ENCODE assay signal across 10 cellular contexts in genomic region chr2:179107737-179108136, GRCh38. TPM values are rescaled to one million over a fixed set of nuclear protein-coding genes. Genes with fewer than 3 reads are reported as not detected.
DNase-seq lines count a peak whose midpoint lies in the region; ATAC-seq, FAIRE-seq and TF ChIP-seq lines count a peak whose summit lies in the region.
"Had no signal": no experiment of that assay in that cellular context is flagged by ENCODE, and none has a peak within 500 bp of the region (broad histone marks: within the 10 kb centered on the region; RNA-seq: fewer than 3 reads in every experiment).

No MANE protein-coding gene starts in this region.

- H3K79me1 ChIP-seq in IMR-90 (ENCODE audit: low read depth in 1 of 2, low read length in 2 of 2), result no peaks in the 10 kb centered on the region

- no peak overlapping the region for H2BK15ac ChIP-seq in IMR-90 (ENCODE audit: low read depth, low read length)

- TF ChIP-seq POLR2A in IMR-90 (IDR thresholded peaks at IDR 0.05; ENCODE audit: low read depth, low read length), result no peak

- no peak overlapping the region for H4K91ac ChIP-seq in IMR-90 (ENCODE audit: insufficient read depth, low read depth, low read length)

- BruUV-seq in IMR-90 (replicated peaks; lab: Mats Ljungman, UMichigan), result no TSS peak

- peak; percentile 52 for ATAC-seq in IMR-90 (ENCODE audit: low read depth)
- ATAC-seq in Right ventricle myocardium inferior, result no peak

- no peak overlapping the region for H3K14ac ChIP-seq in IMR-90 (replicated peaks; ENCODE audit: low read depth, low read length)

- H4K5ac ChIP-seq in IMR-90 (ENCODE audit: low read depth, low read length), result no peak overlapping the region

- TF ChIP-seq RAD21 in IMR-90 (IDR thresholded peaks at IDR 0.05; ENCODE audit: low read length), result no peak

- peak; percentile 93 for FAIRE-seq in GM19239 (lab: Jason Lieb, UNC)

- H3K23ac ChIP-seq in IMR-90 (ENCODE audit: low read depth, low read length), result no peak overlapping the region

- dilution Hi-C loops in IMR-90 (cut with HindIII; ENCODE audit: low sequenced_read_pairs, unreplicated experiment), result no loop called here

- intact Hi-C loops in IMR-90 (cut with micrococcal nuclease) (no loop called here), Right ventricle myocardium inferior (cut with DNase I) (no loop called here)

- TF ChIP-seq CTCF in IMR-90 (conservative IDR thresholded peaks at IDR 0.05; ENCODE audit: low read depth, low read length) (no peak), epithelial cell of proximal tubule (conservative IDR thresholded peaks at IDR 0.05; ENCODE audit: low read depth, low read length) (no peak)

- in situ Hi-C loops in IMR-90 (cut with MboI; ENCODE audit: low sequenced_read_pairs), result no loop called here

- H2BK20ac ChIP-seq in IMR-90 (ENCODE audit: low read depth, low read length), result no peak overlapping the region

- no peak overlapping the region for H3K9ac ChIP-seq in IMR-90 (ENCODE audit: low read depth, low read length)

- no peak overlapping the region for H2AK9ac ChIP-seq in IMR-90 (replicated peaks; ENCODE audit: low read depth, low read length, poor library complexity)

- H3K4me1 ChIP-seq in IMR-90 (ENCODE audit: control insufficient read depth, insufficient read depth, low read length), result peaks cover 8% of the 10 kb centered on the region

- H2BK5ac ChIP-seq in IMR-90 (ENCODE audit: low read depth, low read length, poor library complexity, severe bottlenecking), result no peak overlapping the region

- H3K36me3 ChIP-seq in IMR-90 (ENCODE audit: control insufficient read depth, insufficient read depth, low read length), result peaks cover 15% of the 10 kb centered on the region

- H3K4ac ChIP-seq in IMR-90 (ENCODE audit: low read depth, low read length), result no peak overlapping the region

- CTCF ChIA-PET in IMR-90 (lab: Yijun Ruan, JAX), result no interaction called here

- H2AFZ ChIP-seq in IMR-90 (replicated peaks; ENCODE audit: low read length, poor library complexity), result no peak overlapping the region

- no peak overlapping the region for H3K27ac ChIP-seq in IMR-90 (ENCODE audit: insufficient read depth, low read length)
- H3K27ac ChIP-seq: HL-60, tibial artery had no signal

- H3K9me3 ChIP-seq in IMR-90 (ENCODE audit: control insufficient read depth, insufficient read depth, low read length), result no peaks in the 10 kb centered on the region
- H3K9me3 ChIP-seq: tibial artery had no signal

- H3K4me2 ChIP-seq in IMR-90 (ENCODE audit: low read depth, low read length), result no peak overlapping the region

- peak; percentile 11 for DNase-seq in A172 (ENCODE audit: low spot score)
- DNase-seq in GM19239 (ENCODE audit: insufficient read length, low spot score), result no peak
- peak; percentile 46 for DNase-seq in IMR-90
- peak; percentile 49 for DNase-seq in epithelial cell of proximal tubule (ENCODE audit: low read depth)
- no peak for DNase-seq in Right ventricle myocardium inferior (ENCODE audit: missing footprints)
- DNase-seq in stimulated activated CD4-positive, alpha-beta T cell treated with anti-CD3 and anti-CD28 coated beads, Interleukin-4, amount 100 ng/mL, for 24 hours, result no peak
- DNase-seq in GF-D8 (lab: John Stamatoyannopoulos, UW), result no peak
- no peak for DNase-seq in activated effector memory CD4-positive, alpha-beta T cell treated with Interleukin-2 at 50 U/mL for 16 hours
- DNase-seq: tibial artery had no signal

- no peaks in the 10 kb centered on the region for H3K27me3 ChIP-seq in IMR-90 (ENCODE audit: control insufficient read depth, insufficient read depth, low read length)
- H3K27me3 ChIP-seq: tibial artery had no signal

- no peak overlapping the region for H2AK5ac ChIP-seq in IMR-90 (ENCODE audit: low read depth, low read length)

- H3K9me1 ChIP-seq in IMR-90 (ENCODE audit: insufficient read depth, low read length), result peaks cover 3% of the 10 kb centered on the region

- no peak overlapping the region for H2BK120ac ChIP-seq in IMR-90 (ENCODE audit: low read depth, low read length)

- H3K18ac ChIP-seq in IMR-90 (ENCODE audit: low read depth, low read length), result no peak overlapping the region

- POLR2A ChIA-PET in IMR-90 (lab: Charles Lee; ENCODE audit: unreplicated experiment), result no interaction called here

- no peaks in the 10 kb centered on the region for H4K20me1 ChIP-seq in IMR-90 (ENCODE audit: insufficient read depth, low read length)

- no peak overlapping the region for H3K4me3 ChIP-seq in IMR-90 (ENCODE audit: insufficient read depth, low read depth, low read length)
- H3K4me3 ChIP-seq in epithelial cell of proximal tubule (ENCODE audit: low read depth, low read length), result no peak overlapping the region
- H3K4me3 ChIP-seq: tibial artery had no signal

- no peak overlapping the region for H3K56ac ChIP-seq in IMR-90 (ENCODE audit: extremely low read depth, insufficient read depth, low read length)

- H4K8ac ChIP-seq in IMR-90 (ENCODE audit: low read depth in 2 of 2, low read length in 2 of 2), result no peak overlapping the region

TF ChIP-seq in IMR-90, 13 proteins besides CTCF, POLR2A, EP300 and RAD21:
- TF ChIP-seq CEBPB (IDR thresholded peaks at IDR 0.05; ENCODE audit: low read depth, low read length), result no peak
- TF ChIP-seq BHLHE40 (IDR thresholded peaks at IDR 0.05; ENCODE audit: low read depth, low read length), result no peak
- TF ChIP-seq ELK1 (IDR thresholded peaks at IDR 0.05; ENCODE audit: borderline replicate concordance, low read depth, low read length), result no peak
- TF ChIP-seq FOS (IDR thresholded peaks at IDR 0.05; ENCODE audit: low read depth, low read length), result no peak

RNA-seq across cellular contexts. Expression of gene CCDC141, which starts 57.8 kb away (rescaled TPM):
- total RNA-seq in A172 (2014; rRNA removed; shearing (Covaris generic)), result 0.31 TPM in 1 of 2 replicates, not detected in the other
- total RNA-seq in IMR-90 (2012; rRNA removed) (under 0.01 TPM in 1 of 2 replicates, not detected in the other), epithelial cell of proximal tubule (not detected in 2 replicates), Right ventricle myocardium inferior (116 TPM)
- not detected in 2 replicates for polyA plus RNA-seq in IMR-90 (2012; rRNA removed)
- polyA plus RNA-seq in IMR-90 (2012; cell fraction: cytosol; rRNA removed), result not detected in 2 replicates
- not detected in 2 replicates for polyA plus RNA-seq in IMR-90 (2012; cell fraction: nucleus; rRNA removed; ENCODE audit: low replicate concordance)

Comparison
In these comparisons a context has a peak if more than half of its experiments do, and no peak if none do; other contexts are left out.
1. DNase-seq: peak in A172 (single experiment), IMR-90 (single experiment) and epithelial cell of proximal tubule (single experiment); none in GM19239 (single experiment), Right ventricle myocardium inferior (single experiment), stimulated activated CD4-positive, alpha-beta T cell treated with anti-CD3 and anti-CD28 coated beads, Interleukin-4, amount 100 ng/mL, for 24 hours (single experiment), GF-D8 (single experiment) and activated effector memory CD4-positive, alpha-beta T cell treated with Interleukin-2 at 50 U/mL for 16 hours (single experiment).
2. RNA of gene CCDC141, which starts 57.8 kb away (total RNA-seq): 116 TPM in Right ventricle myocardium inferior (single experiment); 0.31 TPM in A172, under 0.01 TPM in IMR-90 and not detected in epithelial cell of proximal tubule; every median in the first group is over 10 times any median in the second.